ENCODE assay signal across 15 cellular contexts in the genomic region with DNA sequence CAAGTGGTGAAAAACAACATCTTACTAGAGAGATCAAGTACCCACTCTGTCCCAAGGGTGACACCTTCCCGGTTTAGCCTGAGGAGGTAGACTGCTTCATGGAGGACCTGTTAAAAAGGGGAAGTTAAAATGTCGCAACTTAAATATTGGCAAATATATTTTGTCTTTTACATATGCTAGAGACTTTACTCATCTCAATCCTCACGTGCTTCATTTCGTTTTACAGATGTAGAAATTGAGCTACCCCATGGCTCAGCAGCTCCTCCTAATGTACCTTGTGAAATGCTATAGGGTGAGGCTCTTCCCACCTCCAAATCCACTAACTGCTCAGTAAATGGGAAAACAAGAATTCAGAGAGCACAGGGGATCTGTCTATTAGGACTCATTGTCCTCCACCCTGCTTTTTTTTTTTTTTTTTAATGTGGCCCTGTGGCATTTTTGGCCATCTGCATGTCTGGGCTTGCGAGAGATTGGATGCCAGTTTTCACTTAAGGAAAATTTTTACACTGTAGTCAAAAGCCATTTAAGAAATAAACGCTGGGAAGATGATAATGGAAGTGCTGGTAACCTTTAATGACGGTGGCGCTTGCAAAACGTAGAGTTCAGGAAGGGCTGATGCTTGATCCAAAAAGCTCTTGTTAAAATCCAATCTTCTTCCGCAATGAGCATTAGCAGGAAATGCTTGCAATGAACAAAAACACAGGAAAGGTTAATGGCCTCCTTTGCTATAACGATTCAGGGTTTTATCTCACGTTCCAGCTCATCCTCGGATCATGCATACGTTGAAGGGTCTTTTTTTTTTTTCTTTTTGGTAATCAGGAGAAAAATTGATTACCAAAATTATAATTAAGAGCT. TPM values are rescaled to one million over a fixed set of nuclear protein-coding genes. Genes with fewer than 3 reads are reported as not detected.
DNase-seq lines count a peak whose midpoint lies in the region; ATAC-seq and TF ChIP-seq lines count a peak whose summit lies in the region.
"Had no signal": no experiment of that assay in that cellular context is flagged by ENCODE, and none has a peak within 500 bp of the region (broad histone marks: within the 10 kb centered on the region; RNA-seq: fewer than 3 reads in every experiment).

No MANE protein-coding gene starts in this region.

- no peak overlapping the region for H3K4me3 ChIP-seq in WERI-Rb-1 (ENCODE audit: low read depth, low read length)
- H3K4me3 ChIP-seq: psoas muscle had no signal

- no peak overlapping the region for H2BK15ac ChIP-seq in H9 (ENCODE audit: low read depth, low read length)

- no peaks in the 10 kb centered on the region for H3K9me3 Mint-ChIP-seq in H9
- H3K9me3 Mint-ChIP-seq in glutamatergic neuron (ENCODE audit: unreplicated experiment) = peaks cover 2% of the 10 kb centered on the region
- no peaks in the 10 kb centered on the region for H3K9me3 Mint-ChIP-seq in activated T-helper 2 cell treated with anti-CD3 and anti-CD28 coated beads, Interferon-gamma antibody, Interleukin-2, Interleukin-4, amounts not matched to agents 10 μg/mL and 5 μg/mL and 100 μg/mL, durations not matched to agents 14 hours and 24 hours and 36 hours

- H3K79me2 ChIP-seq in H9 (ENCODE audit: insufficient read depth, low read length) = no peaks in the 10 kb centered on the region

- H3K27me3 Mint-ChIP-seq in H9 (ENCODE audit: low read depth) = no peaks in the 10 kb centered on the region; the same call in 1 of the 2 replicates
- peaks cover 5% of the 10 kb centered on the region for H3K27me3 Mint-ChIP-seq in glutamatergic neuron (ENCODE audit: unreplicated experiment)
- H3K27me3 Mint-ChIP-seq in activated T-helper 2 cell treated with anti-CD3 and anti-CD28 coated beads, Interferon-gamma antibody, Interleukin-2, Interleukin-4, amounts not matched to agents 10 μg/mL and 5 μg/mL and 100 μg/mL, durations not matched to agents 14 hours and 24 hours and 36 hours (ENCODE audit: low read depth) = peaks cover 11% of the 10 kb centered on the region
- H3K27me3 Mint-ChIP-seq: activated CD4-positive, alpha-beta T cell treated with anti-CD3 and anti-CD28 coated beads for 36 hours had no signal

- no peak overlapping the region for H3K23ac ChIP-seq in H9 (ENCODE audit: insufficient read length, low read depth, low read length)

- no peak overlapping the region for H2BK12ac ChIP-seq in H9 (ENCODE audit: insufficient read length, low read depth, low read length)

- H3K27ac Mint-ChIP-seq in H9 (peak overlapping the region; percentile 40 to 54 (median 42); a peak in 4 of 7 replicates), glutamatergic neuron (ENCODE audit: unreplicated experiment) (peak overlapping the region; percentile 82)
- no peak overlapping the region for H3K27ac Mint-ChIP-seq in activated T-helper 2 cell treated with anti-CD3 and anti-CD28 coated beads, Interferon-gamma antibody, Interleukin-2, Interleukin-4, amounts not matched to agents 10 μg/mL and 5 μg/mL and 100 μg/mL, durations not matched to agents 14 hours and 24 hours and 36 hours
- H3K27ac Mint-ChIP-seq: activated CD4-positive, alpha-beta T cell treated with anti-CD3 and anti-CD28 coated beads for 36 hours had no signal

- no peak overlapping the region for H3K4ac ChIP-seq in H9 (ENCODE audit: low read depth, low read length)

- ATAC-seq in omental fat pad (ENCODE audit: low FRiP score) = no peak
- ATAC-seq: activated CD4-positive, alpha-beta T cell treated with anti-CD3 and anti-CD28 coated beads for 36 hours; psoas muscle; stimulated activated naive CD8-positive, alpha-beta T cell treated with anti-CD3 and anti-CD28 coated beads, Interleukin-15, Interleukin-2, amounts not matched to agents 100 U/mL and 50 U/mL, for 24 hours had no signal

- H3K9ac ChIP-seq in H9 (ENCODE audit: extremely low read depth, insufficient read length, low read length) = no peak overlapping the region

- H3K27me3 ChIP-seq in H9 (ENCODE audit: insufficient read depth, low read length) = no peaks in the 10 kb centered on the region
- H3K27me3 ChIP-seq in WERI-Rb-1 (ENCODE audit: insufficient read depth, low read depth, severe bottlenecking) = no peaks in the 10 kb centered on the region
- H3K27me3 ChIP-seq: BE2C had no signal

- no peak overlapping the region for H3K18ac ChIP-seq in H9 (ENCODE audit: insufficient read length, low read depth, low read length)

- H3K4me2 ChIP-seq in H9 (ENCODE audit: insufficient read depth, insufficient read length, low read length) = no peak overlapping the region

- H4K8ac ChIP-seq in H9 (replicated peaks; ENCODE audit: insufficient read length, low read depth, low read length) = no peak overlapping the region

- H3K14ac ChIP-seq in H9 (ENCODE audit: insufficient read depth, low read length) = no peak overlapping the region

- no peak overlapping the region for H2BK20ac ChIP-seq in H9 (ENCODE audit: low read depth, low read length, poor library complexity, severe bottlenecking)

- H3K4me3 Mint-ChIP-seq in H9 (no peak overlapping the region), glutamatergic neuron (ENCODE audit: unreplicated experiment) (peak overlapping the region; percentile 14)
- no peak overlapping the region for H3K4me3 Mint-ChIP-seq in activated T-helper 2 cell treated with anti-CD3 and anti-CD28 coated beads, Interferon-gamma antibody, Interleukin-2, Interleukin-4, amounts not matched to agents 10 μg/mL and 5 μg/mL and 100 μg/mL, durations not matched to agents 14 hours and 24 hours and 36 hours (ENCODE audit: low read depth)
- H3K4me3 Mint-ChIP-seq: activated CD4-positive, alpha-beta T cell treated with anti-CD3 and anti-CD28 coated beads for 36 hours had no signal

- no peaks in the 10 kb centered on the region for H3K36me3 ChIP-seq in WERI-Rb-1
- H3K36me3 ChIP-seq: BE2C had no signal

- H2BK5ac ChIP-seq in H9 (ENCODE audit: insufficient read length, low read length) = no peak overlapping the region

- intact Hi-C loops in posterior vena cava (cut with DNase I) = no loop called here
- intact Hi-C loops in activated T-helper 2 cell treated with anti-CD3 and anti-CD28 coated beads, Interferon-gamma antibody, Interleukin-2, Interleukin-4, amounts not matched to agents 10 μg/mL and 5 μg/mL and 100 μg/mL, durations not matched to agents 14 hours and 24 hours and 36 hours (cut with micrococcal nuclease) = no loop called here

- no peaks in the 10 kb centered on the region for H4K20me1 ChIP-seq in H9 (ENCODE audit: control insufficient read depth, insufficient read depth, insufficient read length)

- H3K9me3 ChIP-seq in H9 (ENCODE audit: control insufficient read depth, low read depth, low read length) = no peaks in the 10 kb centered on the region
- no peaks in the 10 kb centered on the region for H3K9me3 ChIP-seq in WERI-Rb-1 (ENCODE audit: severe bottlenecking)
- H3K9me3 ChIP-seq: BE2C, psoas muscle had no signal

- H2AFZ ChIP-seq in H9 (ENCODE audit: low read length) = no peak overlapping the region

- H3K27ac ChIP-seq in H9 (ENCODE audit: insufficient read length, low read depth, low read length) (no peak overlapping the region), WERI-Rb-1 (no peak overlapping the region)
- H3K27ac ChIP-seq: epithelial cell of prostate, psoas muscle had no signal

- H3K4me1 Mint-ChIP-seq in H9 (peaks cover 65 to 67% of the 10 kb centered on the region in 2 experiments), glutamatergic neuron (ENCODE audit: low read depth, unreplicated experiment) (peaks cover 35% of the 10 kb centered on the region)
- no peaks in the 10 kb centered on the region for H3K4me1 Mint-ChIP-seq in activated T-helper 2 cell treated with anti-CD3 and anti-CD28 coated beads, Interferon-gamma antibody, Interleukin-2, Interleukin-4, amounts not matched to agents 10 μg/mL and 5 μg/mL and 100 μg/mL, durations not matched to agents 14 hours and 24 hours and 36 hours (ENCODE audit: low read depth)
- H3K4me1 Mint-ChIP-seq: activated CD4-positive, alpha-beta T cell treated with anti-CD3 and anti-CD28 coated beads for 36 hours had no signal

- TF ChIP-seq CTCF in H9 (conservative IDR thresholded peaks at IDR 0.05) (no peak; the same call in 2 of the 3 replicates), glutamatergic neuron (IDR thresholded peaks at IDR 0.05; ENCODE audit: partially characterized antibody, unreplicated experiment) (no peak), WERI-Rb-1 (IDR thresholded peaks at IDR 0.05; ENCODE audit: low read depth, low read length) (no peak), omental fat pad (IDR thresholded peaks at IDR 0.05) (no peak)

- H3K56ac ChIP-seq in H9 (ENCODE audit: insufficient read length, low read depth, low read length) = no peak overlapping the region

- no peak for DNase-seq in H9
- DNase-seq in MV-4-11 (lab: John Stamatoyannopoulos, UW) = peak; percentile 70
- peak; percentile 74 for DNase-seq in SIG-M5 treated with dmso at 0.1 percent for 504 hours (lab: John Stamatoyannopoulos, UW; ENCODE audit: unreplicated experiment)
- no peak for DNase-seq in glutamatergic neuron
- no peak for DNase-seq in posterior vena cava (ENCODE audit: low spot score)
- no peak for DNase-seq in WERI-Rb-1
- no peak for DNase-seq in activated T-helper 2 cell treated with anti-CD3 and anti-CD28 coated beads, Interferon-gamma antibody, Interleukin-2, Interleukin-4, amounts not matched to agents 10 μg/mL and 5 μg/mL and 100 μg/mL, durations not matched to agents 14 hours and 24 hours and 36 hours (ENCODE audit: low spot score)
- DNase-seq in omental fat pad (ENCODE audit: low spot score) = no peak
- DNase-seq: activated CD4-positive, alpha-beta T cell treated with anti-CD3 and anti-CD28 coated beads for 36 hours; activated gamma-delta T cell; BE2C; DMS53; psoas muscle; stimulated activated naive CD8-positive, alpha-beta T cell treated with anti-CD3 and anti-CD28 coated beads, Interleukin-15, Interleukin-2, amounts not matched to agents 100 U/mL and 50 U/mL, for 24 hours had no signal

- no peak overlapping the region for H3T11ph ChIP-seq in H9 (ENCODE audit: low read length)

- no peaks in the 10 kb centered on the region for H3K79me1 ChIP-seq in H9 (ENCODE audit: insufficient read depth, low read depth, low read length, poor library complexity, severe bottlenecking)

- peaks cover 10% of the 10 kb centered on the region; the same call in 1 of the 2 replicates for H3K4me1 ChIP-seq in H9 (ENCODE audit: insufficient read depth, low read length)
- H3K4me1 ChIP-seq: BE2C had no signal

- no peak overlapping the region for H4K91ac ChIP-seq in H9 (ENCODE audit: insufficient read length, low read depth, low read length)

- H3K36me3 Mint-ChIP-seq in H9 (ENCODE audit: insufficient read depth in 1 of 3, low read depth in 3 of 3) (no peaks in the 10 kb centered on the region; a peak in 2 of 7 replicates), glutamatergic neuron (ENCODE audit: unreplicated experiment) (no peaks in the 10 kb centered on the region)
- no peaks in the 10 kb centered on the region for H3K36me3 Mint-ChIP-seq in activated T-helper 2 cell treated with anti-CD3 and anti-CD28 coated beads, Interferon-gamma antibody, Interleukin-2, Interleukin-4, amounts not matched to agents 10 μg/mL and 5 μg/mL and 100 μg/mL, durations not matched to agents 14 hours and 24 hours and 36 hours (ENCODE audit: low read depth)

- no peak overlapping the region for H2BK120ac ChIP-seq in H9 (ENCODE audit: low read depth, low read length, poor library complexity, severe bottlenecking)

- H3K23me2 ChIP-seq in H9 (ENCODE audit: insufficient read length, low read depth, low read length, poor library complexity, severe bottlenecking) = no peaks in the 10 kb centered on the region

- no peak overlapping the region for H4K5ac ChIP-seq in H9 (ENCODE audit: insufficient read length, low read depth, low read length)

- no peak overlapping the region for H2AK5ac ChIP-seq in H9 (ENCODE audit: insufficient read length, low read length)

- no CpG with 5 or more reads among the region's 14 CpGs for WGBS in H9 (ENCODE audit: extremely low coverage, insufficient read length, low lambda C conversion rate)

RNA-seq across cellular contexts. Expression of gene HSBP1, which starts 39.8 kb away (rescaled TPM):
- 228 and 230 TPM in 2 replicates for total RNA-seq in H9 (2021)
- 218 TPM for total RNA-seq in glutamatergic neuron (ENCODE audit: unreplicated experiment)
- total RNA-seq in posterior vena cava = 10 to 100 TPM; 68.8 to 81.1 TPM
- total RNA-seq in activated T-helper 2 cell treated with anti-CD3 and anti-CD28 coated beads, Interferon-gamma antibody, Interleukin-2, Interleukin-4, amounts not matched to agents 10 μg/mL and 5 μg/mL and 100 μg/mL, durations not matched to agents 14 hours and 24 hours and 36 hours = 109 and 117 TPM in 2 replicates
- total RNA-seq in omental fat pad = 10 to 100 TPM; 20.0 to 25.1 (median 21.9) TPM

RNA-seq across cellular contexts. Expression of gene MLYCD, which starts 51.3 kb away (rescaled TPM):
- total RNA-seq in H9 (2021) = 6.8 and 7.1 TPM in 2 replicates
- total RNA-seq in glutamatergic neuron (ENCODE audit: unreplicated experiment) = 9.5 TPM
- total RNA-seq in posterior vena cava = 1 to 10 TPM; 5.5 TPM
- 6.1 TPM in 2 replicates for total RNA-seq in activated T-helper 2 cell treated with anti-CD3 and anti-CD28 coated beads, Interferon-gamma antibody, Interleukin-2, Interleukin-4, amounts not matched to agents 10 μg/mL and 5 μg/mL and 100 μg/mL, durations not matched to agents 14 hours and 24 hours and 36 hours
- total RNA-seq in omental fat pad = 10 to 100 TPM in 2 of 4 donors, 1 to 10 TPM in 2; 8.4 to 17.8 (median 10.6) TPM

Comparison
In these comparisons a context has a peak if more than half of its experiments do, and no peak if none do; other contexts are left out.
1. DNase-seq: peak in MV-4-11 (single experiment) and SIG-M5 treated with dmso at 0.1 percent for 504 hours (single experiment); none in H9 (single experiment), glutamatergic neuron (single experiment), posterior vena cava (single experiment), WERI-Rb-1 (single experiment), activated T-helper 2 cell treated with anti-CD3 and anti-CD28 coated beads, Interferon-gamma antibody, Interleukin-2, Interleukin-4, amounts not matched to agents 10 μg/mL and 5 μg/mL and 100 μg/mL, durations not matched to agents 14 hours and 24 hours and 36 hours (single experiment) and omental fat pad (single experiment).